16 cellular contexts compared by ENCODE assay signal in the genomic region with DNA sequence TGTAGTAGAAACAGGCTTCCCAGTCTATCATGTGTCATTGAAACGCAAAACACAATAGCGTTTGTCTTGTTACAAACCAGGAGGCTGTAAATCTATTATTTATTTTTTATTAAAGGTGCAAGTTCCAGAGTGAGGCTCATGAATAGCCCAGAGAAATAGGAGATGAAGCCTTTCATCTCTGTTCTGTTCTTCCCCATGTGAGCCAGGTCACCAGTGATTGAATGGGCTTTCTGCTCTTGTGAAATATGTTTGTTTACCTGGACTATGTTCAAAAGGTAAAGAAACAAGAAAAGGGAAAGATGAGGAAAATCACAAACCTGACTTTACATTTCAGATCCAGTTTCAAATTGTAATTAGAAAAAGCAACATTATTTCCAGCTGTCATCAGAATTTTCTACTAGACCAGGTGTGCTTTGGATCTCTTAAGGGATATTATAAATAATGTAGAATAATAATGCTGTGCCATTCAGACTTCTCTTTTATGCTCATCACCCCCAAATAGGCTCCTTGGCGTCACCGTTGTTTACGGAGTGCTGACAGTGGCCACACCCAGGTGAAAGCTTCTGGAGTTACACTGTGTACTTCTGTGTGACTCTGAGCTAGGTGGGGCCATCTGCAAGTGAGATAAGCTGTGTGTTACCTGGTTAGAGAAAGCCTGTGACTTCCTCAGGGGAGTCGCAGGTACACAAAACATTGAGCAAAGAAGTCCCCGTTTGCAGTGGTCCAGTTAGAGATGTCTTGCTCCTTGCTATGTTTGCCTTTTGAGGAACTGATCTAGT.
"Had no signal": no experiment of that assay in that cellular context is flagged by ENCODE, and none has a peak within 500 bp of the region (broad histone marks: within the 10 kb centered on the region; RNA-seq: fewer than 3 reads in every experiment).

No MANE protein-coding gene starts in this region.

- H3K27ac ChIP-seq: heart left ventricle, lower lobe of right lung, psoas muscle, spleen, testis, upper lobe of right lung had no signal

- H3K27me3 ChIP-seq: heart left ventricle, spleen, testis, upper lobe of right lung had no signal

- H3K4me1 ChIP-seq: heart left ventricle, lower lobe of right lung, psoas muscle, spleen, testis, upper lobe of right lung had no signal

- H3K4me3 ChIP-seq: heart left ventricle, lower lobe of right lung, psoas muscle, spleen, testis, upper lobe of right lung had no signal

- FAIRE-seq: frontal cortex had no signal

- H3K9me3 ChIP-seq: testis had no signal

- H3K36me3 ChIP-seq: heart left ventricle, lower lobe of right lung, spleen, upper lobe of right lung had no signal

- DNase-seq: activated B cell treated with CpG ODN at 0.5 μM for 24 hours; activated CD4-positive, alpha-beta T cell treated with anti-CD3 and anti-CD28 coated beads, Interleukin-2, amount 10 ng/mL, durations not matched to agents 24 days and 14 days; activated CD8-positive, alpha-beta memory T cell treated with anti-CD3 and anti-CD28 coated beads for 24 hours; activated naive CD8-positive, alpha-beta T cell treated with anti-CD3 and anti-CD28 coated beads for 36 hours; amygdala; dermis blood vessel endothelial cell; effector memory CD8-positive, alpha-beta T cell; heart left ventricle; lower lobe of right lung; psoas muscle; spleen; stimulated activated naive CD8-positive, alpha-beta T cell treated with anti-CD3 and anti-CD28 coated beads, Interleukin-15, amount 100 ng/mL, for 72 hours; T-helper 17 cell; testis; upper lobe of right lung had no signal
